ENCODE assay signal across 9 cellular contexts in genomic region chr21:39386194-39386593, GRCh38. TPM values are rescaled to one million over a fixed set of nuclear protein-coding genes. Genes with fewer than 3 reads are reported as not detected.
A peak's percentile ranks its signal among the peaks of the same experiment; 100 is the strongest.
DNase-seq lines count a peak whose midpoint lies in the region; ATAC-seq, FAIRE-seq and TF ChIP-seq lines count a peak whose summit lies in the region.
"Had no signal": no experiment of that assay in that cellular context is flagged by ENCODE, and none has a peak within 500 bp of the region (broad histone marks: within the 10 kb centered on the region; RNA-seq: fewer than 3 reads in every experiment).

No MANE protein-coding gene starts in this region.

- intact Hi-C loops in heart right ventricle (cut with DNase I) = loop anchor here (2.0 to 10.0 kb wide), 9 partner anchors 34 to 201 kb away; partner anchors contain the start of genes BRWD1 (in 6 of the 10), HMGN1 (in 2 of the 10) and PSMG1 (in 2 of the 10)

- no peaks in the 10 kb centered on the region for H3K9me3 ChIP-seq in heart right ventricle
- H3K9me3 ChIP-seq: BLaER1 treated with 17β-estradiol and CSF1 and Interleukin-3, amounts not matched to agents 10 nM and 100 nM had no signal

- H3K4me3 Mint-ChIP-seq in stimulated activated effector memory CD8-positive, alpha-beta T cell treated with anti-CD3 and anti-CD28 coated beads, Interleukin-12 subunit alpha, Interleukin-12 subunit beta, amount 100 ng/mL, for 72 hours = peak overlapping the region; percentile 82

- H3K27me3 ChIP-seq in heart right ventricle = no peaks in the 10 kb centered on the region
- H3K27me3 ChIP-seq: BLaER1 treated with 17β-estradiol and CSF1 and Interleukin-3, amounts not matched to agents 10 nM and 100 nM had no signal

- no peak for FAIRE-seq in urothelium cell line (lab: Jason Lieb, UNC)

- H3K36me3 Mint-ChIP-seq in stimulated activated effector memory CD8-positive, alpha-beta T cell treated with anti-CD3 and anti-CD28 coated beads, Interleukin-12 subunit alpha, Interleukin-12 subunit beta, amount 100 ng/mL, for 72 hours = peaks cover 24% of the 10 kb centered on the region

- ATAC-seq in heart right ventricle = peak in 5 of 8 donors; percentile 9 to 51 (median 18)
- no peak for ATAC-seq in stimulated activated effector memory CD8-positive, alpha-beta T cell treated with anti-CD3 and anti-CD28 coated beads, Interleukin-12 subunit alpha, Interleukin-12 subunit beta, amount 100 ng/mL, for 72 hours
- ATAC-seq in GM21447 (IDR thresholded peaks at IDR 0.05; ENCODE audit: unreplicated experiment) = no peak

- H3K36me3 ChIP-seq in heart right ventricle = peaks cover 0 to 14% (median 0%) of the 10 kb centered on the region in 9 donors

- H3K27ac Mint-ChIP-seq in stimulated activated effector memory CD8-positive, alpha-beta T cell treated with anti-CD3 and anti-CD28 coated beads, Interleukin-12 subunit alpha, Interleukin-12 subunit beta, amount 100 ng/mL, for 72 hours = peak overlapping the region; percentile 65

- DNase-seq in NCI-H2227 (lab: John Stamatoyannopoulos, UW; ENCODE audit: unreplicated experiment) (peak; percentile 37), NCI-H2227 treated with DMSO at 0.1 percent for 48 hours (lab: John Stamatoyannopoulos, UW) (no peak), heart right ventricle (peak; percentile 31 to 49), urothelium cell line (ENCODE audit: low spot score) (no peak), NCI-H748 (lab: John Stamatoyannopoulos, UW; ENCODE audit: unreplicated experiment) (no peak)
- DNase-seq in activated CD8-positive, alpha-beta memory T cell treated with anti-CD3 and anti-CD28 coated beads, Interleukin-2, amount 50 U/mL, for 48 hours = peak; percentile 62
- DNase-seq in stimulated activated effector memory CD8-positive, alpha-beta T cell treated with anti-CD3 and anti-CD28 coated beads, Interleukin-12 subunit alpha, Interleukin-12 subunit beta, amount 100 ng/mL, for 72 hours (ENCODE audit: low spot score in 2 of 2) = peak in 1 of 2 donors; percentile 12

- H3K9me3 Mint-ChIP-seq in stimulated activated effector memory CD8-positive, alpha-beta T cell treated with anti-CD3 and anti-CD28 coated beads, Interleukin-12 subunit alpha, Interleukin-12 subunit beta, amount 100 ng/mL, for 72 hours = no peaks in the 10 kb centered on the region

- no peak for TF ChIP-seq CTCF in heart right ventricle (IDR thresholded peaks at IDR 0.05)

- H3K4me1 Mint-ChIP-seq in stimulated activated effector memory CD8-positive, alpha-beta T cell treated with anti-CD3 and anti-CD28 coated beads, Interleukin-12 subunit alpha, Interleukin-12 subunit beta, amount 100 ng/mL, for 72 hours = peaks cover 57% of the 10 kb centered on the region

- WGBS in heart right ventricle, 2 donors = 60 to 67% methylated on average over 13 of the region's 13 CpGs

- H3K4me3 ChIP-seq in heart right ventricle = peak overlapping the region in 9 of 10 donors; percentile 23 to 53 (median 48)
- H3K4me3 ChIP-seq: BLaER1 treated with 17β-estradiol and CSF1 and Interleukin-3, amounts not matched to agents 10 nM and 100 nM had no signal

- peaks cover 6 to 55% (median 36%) of the 10 kb centered on the region in 9 donors for H3K4me1 ChIP-seq in heart right ventricle

- peak overlapping the region; percentile 1 to 83 (median 75) for H3K27ac ChIP-seq in heart right ventricle

RNA-seq across cellular contexts. Expression of gene HMGN1, which starts 37.3 kb away (rescaled TPM):
- total RNA-seq in heart right ventricle = 10 to 100 TPM; 49.4 to 73.6 (median 59.3) TPM
- polyA plus RNA-seq in heart right ventricle = 10 to 100 TPM; 46.2 to 79.0 TPM

RNA-seq across cellular contexts. Expression of gene LCA5L, which starts 59.4 kb away (rescaled TPM):
- 1 to 10 TPM in 3 of 10 donors, under 1 TPM in 7; 0.21 to 2.1 (median 0.78) TPM for total RNA-seq in heart right ventricle
- under 1 TPM; 0.58 to 0.95 TPM for polyA plus RNA-seq in heart right ventricle

Comparison
In these comparisons a context has a peak if more than half of its experiments do, and no peak if none do; other contexts are left out.
1. DNase-seq: peak in NCI-H2227 (single experiment), activated CD8-positive, alpha-beta memory T cell treated with anti-CD3 and anti-CD28 coated beads, Interleukin-2, amount 50 U/mL, for 48 hours (single experiment) and heart right ventricle (2 of 2); none in NCI-H2227 treated with DMSO at 0.1 percent for 48 hours (single experiment), urothelium cell line (single experiment) and NCI-H748 (single experiment).
2. ATAC-seq: peak in heart right ventricle (5 of 8); none in stimulated activated effector memory CD8-positive, alpha-beta T cell treated with anti-CD3 and anti-CD28 coated beads, Interleukin-12 subunit alpha, Interleukin-12 subunit beta, amount 100 ng/mL, for 72 hours (single experiment) and GM21447 (single experiment).